In the genomic region with DNA sequence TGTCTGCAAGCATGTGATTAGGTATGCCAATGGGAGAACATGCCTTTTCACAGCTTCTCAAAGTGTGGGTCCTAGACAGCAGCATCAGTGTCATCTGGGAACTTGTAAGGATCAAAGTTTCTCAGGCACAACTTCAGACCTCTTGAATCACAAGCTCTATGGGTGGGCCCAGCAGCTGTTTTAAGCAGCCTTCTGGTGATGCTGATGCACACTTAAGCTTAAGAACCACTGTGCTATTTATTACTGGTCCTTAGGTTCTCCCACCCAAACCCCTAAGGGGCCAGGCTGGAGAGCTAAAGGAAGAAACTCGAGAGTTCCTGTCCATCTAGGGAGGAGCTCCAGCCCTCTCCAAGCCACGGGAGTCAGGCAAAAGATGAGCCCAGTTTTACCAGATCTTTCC, we compare ENCODE assay signal across 20 cellular contexts.
"Had no signal": no experiment of that assay in that cellular context is flagged by ENCODE, and none has a peak within 500 bp of the region (broad histone marks: within the 10 kb centered on the region; RNA-seq: fewer than 3 reads in every experiment).

No MANE protein-coding gene starts in this region.

- H3K4me3 ChIP-seq: left ventricle myocardium inferior, neural progenitor cell, sigmoid colon, thyroid gland had no signal

- H3K27ac ChIP-seq: brain microvascular endothelial cell, left ventricle myocardium inferior, neural progenitor cell, thyroid gland had no signal

- DNase-seq: activated CD4-positive, alpha-beta memory T cell treated with anti-CD3 and anti-CD28 coated beads for 36 hours; activated CD4-positive, alpha-beta T cell treated with anti-CD3 and anti-CD28 coated beads for 48 hours; activated effector memory CD4-positive, alpha-beta T cell treated with Interleukin-2 at 50 U/mL for 16 hours; activated naive CD4-positive, alpha-beta T cell treated with anti-CD3 and anti-CD28 coated beads for 36 hours; activated naive CD8-positive, alpha-beta T cell treated with anti-CD3 and anti-CD28 coated beads, Interleukin-2, amount 10 ng/mL, durations not matched to agents 7 days and 5 days; activated T-cell treated with anti-CD3 and anti-CD28 coated beads, Interleukin-2, amount 50 U/mL, for 72 hours; brain microvascular endothelial cell; foreskin melanocyte; glutamatergic neuron; kidney glomerular epithelial cell; left ventricle myocardium inferior; mammary epithelial cell; naive B cell; sigmoid colon; SK-N-SH; stimulated activated CD4-positive, alpha-beta T cell treated with anti-CD3 and anti-CD28 coated beads, Interleukin-2, amount 100 ng/mL, for 48 hours; stimulated activated CD8-positive, alpha-beta memory T cell treated with anti-CD3 and anti-CD28 coated beads, Interleukin-4, amount 100 ng/mL, for 48 hours; stimulated activated naive B cell treated with anti-CD40 and anti-IgM and Interleukin-4, amounts not matched to agents 10 μg/mL and 1 μg/mL and 100 μg/mL, for 72 hours; thyroid gland had no signal

- H3K36me3 ChIP-seq: brain microvascular endothelial cell, left ventricle myocardium inferior, neural progenitor cell, sigmoid colon, thyroid gland had no signal

- H3K4me1 ChIP-seq: neural progenitor cell, thyroid gland had no signal

- H3K27me3 ChIP-seq: brain microvascular endothelial cell, neural progenitor cell, sigmoid colon, thyroid gland had no signal

- H3K9me3 ChIP-seq: left ventricle myocardium inferior, sigmoid colon, SK-N-SH, thyroid gland had no signal

- ATAC-seq: activated T-cell treated with anti-CD3 and anti-CD28 coated beads, Interleukin-2, amount 50 U/mL, for 72 hours; stimulated activated naive B cell treated with anti-CD40 and anti-IgM and Interleukin-4, amounts not matched to agents 10 μg/mL and 1 μg/mL and 100 μg/mL, for 72 hours had no signal

- H3K4me1 Mint-ChIP-seq: activated naive CD8-positive, alpha-beta T cell treated with anti-CD3 and anti-CD28 coated beads, Interleukin-2, amount 10 ng/mL, durations not matched to agents 7 days and 5 days had no signal

- H3K27ac Mint-ChIP-seq: activated CD4-positive, alpha-beta memory T cell treated with anti-CD3 and anti-CD28 coated beads for 36 hours; activated naive CD4-positive, alpha-beta T cell treated with anti-CD3 and anti-CD28 coated beads for 36 hours; activated naive CD8-positive, alpha-beta T cell treated with anti-CD3 and anti-CD28 coated beads, Interleukin-2, amount 10 ng/mL, durations not matched to agents 7 days and 5 days; activated T-cell treated with anti-CD3 and anti-CD28 coated beads, Interleukin-2, amount 50 U/mL, for 72 hours; stimulated activated naive B cell treated with anti-CD40 and anti-IgM and Interleukin-4, amounts not matched to agents 10 μg/mL and 1 μg/mL and 100 μg/mL, for 72 hours had no signal

- H3K36me3 Mint-ChIP-seq: activated CD4-positive, alpha-beta memory T cell treated with anti-CD3 and anti-CD28 coated beads for 36 hours; neural progenitor cell; stimulated activated naive B cell treated with anti-CD40 and anti-IgM and Interleukin-4, amounts not matched to agents 10 μg/mL and 1 μg/mL and 100 μg/mL, for 72 hours had no signal

- H3K4me3 Mint-ChIP-seq: activated CD4-positive, alpha-beta memory T cell treated with anti-CD3 and anti-CD28 coated beads for 36 hours; activated naive CD4-positive, alpha-beta T cell treated with anti-CD3 and anti-CD28 coated beads for 36 hours; activated naive CD8-positive, alpha-beta T cell treated with anti-CD3 and anti-CD28 coated beads, Interleukin-2, amount 10 ng/mL, durations not matched to agents 7 days and 5 days; activated T-cell treated with anti-CD3 and anti-CD28 coated beads, Interleukin-2, amount 50 U/mL, for 72 hours; neural progenitor cell; stimulated activated naive B cell treated with anti-CD40 and anti-IgM and Interleukin-4, amounts not matched to agents 10 μg/mL and 1 μg/mL and 100 μg/mL, for 72 hours had no signal

- H3K9me3 Mint-ChIP-seq: activated CD4-positive, alpha-beta memory T cell treated with anti-CD3 and anti-CD28 coated beads for 36 hours; activated naive CD4-positive, alpha-beta T cell treated with anti-CD3 and anti-CD28 coated beads for 36 hours; activated T-cell treated with anti-CD3 and anti-CD28 coated beads, Interleukin-2, amount 50 U/mL, for 72 hours; neural progenitor cell; stimulated activated naive B cell treated with anti-CD40 and anti-IgM and Interleukin-4, amounts not matched to agents 10 μg/mL and 1 μg/mL and 100 μg/mL, for 72 hours had no signal

- H3K27me3 Mint-ChIP-seq: activated CD4-positive, alpha-beta memory T cell treated with anti-CD3 and anti-CD28 coated beads for 36 hours; activated naive CD8-positive, alpha-beta T cell treated with anti-CD3 and anti-CD28 coated beads, Interleukin-2, amount 10 ng/mL, durations not matched to agents 7 days and 5 days had no signal
